In genomic region chr16:17367034-17367433, GRCh38 we compare ENCODE assay signal across 16 cellular contexts.
DNase-seq lines count a peak whose midpoint lies in the region; ATAC-seq, FAIRE-seq and TF ChIP-seq lines count a peak whose summit lies in the region.
"Had no signal": no experiment of that assay in that cellular context is flagged by ENCODE, and none has a peak within 500 bp of the region (broad histone marks: within the 10 kb centered on the region; RNA-seq: fewer than 3 reads in every experiment).

No MANE protein-coding gene starts in this region.

- no peak overlapping the region for H3K9ac ChIP-seq in GM12878 (ENCODE audit: control insufficient read depth, insufficient read depth, low read length)

- BruUV-seq in GM12878 (replicated peaks; lab: Mats Ljungman, UMichigan): no TSS peak

- H3K9me3 ChIP-seq in GM12878 (replicated peaks; ENCODE audit: control insufficient read depth, insufficient read depth, low read length): no peaks in the 10 kb centered on the region
- H3K9me3 ChIP-seq: body of pancreas, gastrocnemius medialis, MG63, right lobe of liver had no signal

- no peaks in the 10 kb centered on the region for H3K36me3 Mint-ChIP-seq in activated CD4-positive, alpha-beta T cell treated with anti-CD3 and anti-CD28 coated beads for 36 hours (ENCODE audit: low read depth)
- peaks cover 40 to 54% of the 10 kb centered on the region in 2 donors for H3K36me3 Mint-ChIP-seq in stimulated activated naive B cell treated with anti-CD40 and anti-IgM and Interleukin-4, amounts not matched to agents 10 μg/mL and 1 μg/mL and 100 μg/mL, for 72 hours

- POLR2A ChIA-PET in activated CD4-positive, alpha-beta T cell treated with anti-CD3 and anti-CD28 coated beads for 36 hours (lab: Charles Lee): no interaction called here
- POLR2A ChIA-PET in GM12878 (lab: Charles Lee): interaction anchor here (0.8 to 3.3 kb wide), 3 partner anchors 12 to 23 kb away, joined by 3 to 17 read pairs (median 6); no protein-coding TSS in a partner anchor

- TF ChIP-seq CTCF in GM12878 (IDR thresholded peaks at IDR 0.05 in 2 of 3, conservative IDR thresholded peaks at IDR 0.05 in 1 of 3; ENCODE audit: control insufficient read depth in 2 of 3, extremely low read depth in 1 of 3, insufficient read depth in 1 of 3, low read depth in 3 of 3, low read length in 3 of 3): no peak

- H3K79me2 ChIP-seq in GM12878 (ENCODE audit: control insufficient read depth, insufficient read depth, low read length): no peaks in the 10 kb centered on the region

- no peak for FAIRE-seq in GM12878 (lab: Jason Lieb, UNC)
- FAIRE-seq: A204.1 had no signal

- TF ChIP-seq EP300 in GM12878 (IDR thresholded peaks at IDR 0.05; ENCODE audit: borderline replicate concordance in 1 of 2, control insufficient read depth in 1 of 2, low read depth in 2 of 2, low read length in 2 of 2): no peak

- no peaks in the 10 kb centered on the region for H4K20me1 ChIP-seq in GM12878 (ENCODE audit: control insufficient read depth, insufficient read depth)

- H3K4me3 Mint-ChIP-seq in activated CD4-positive, alpha-beta T cell treated with anti-CD3 and anti-CD28 coated beads for 36 hours: no peak overlapping the region
- peak overlapping the region; percentile 53 to 62 for H3K4me3 Mint-ChIP-seq in stimulated activated naive B cell treated with anti-CD40 and anti-IgM and Interleukin-4, amounts not matched to agents 10 μg/mL and 1 μg/mL and 100 μg/mL, for 72 hours

- peaks cover 98% of the 10 kb centered on the region for H3K4me1 Mint-ChIP-seq in activated CD4-positive, alpha-beta T cell treated with anti-CD3 and anti-CD28 coated beads for 36 hours
- peaks cover 75 to 95% of the 10 kb centered on the region in 2 donors for H3K4me1 Mint-ChIP-seq in stimulated activated naive B cell treated with anti-CD40 and anti-IgM and Interleukin-4, amounts not matched to agents 10 μg/mL and 1 μg/mL and 100 μg/mL, for 72 hours

- peak overlapping the region; percentile 11 for H3K4me2 ChIP-seq in GM12878 (ENCODE audit: control insufficient read depth, insufficient read depth)
- H3K4me2 ChIP-seq: PC-9 had no signal

- no peak overlapping the region for H3K4me3 ChIP-seq in GM12878
- H3K4me3 ChIP-seq: body of pancreas, gastrocnemius medialis, MG63, PC-9, right lobe of liver had no signal

- intact Hi-C loops in activated CD4-positive, alpha-beta T cell treated with anti-CD3 and anti-CD28 coated beads for 36 hours (cut with DNase I, micrococcal nuclease): loop anchor here (5.0 to 10.0 kb wide), 3 partner anchors 95 to 342 kb away; no protein-coding TSS in a partner anchor
- intact Hi-C loops in GM12878 (cut with micrococcal nuclease; ENCODE audit: unreplicated experiment): loop anchor here (5.0 kb wide), 2 partner anchors 35 to 100 kb away; no protein-coding TSS in a partner anchor

- peaks cover 52% of the 10 kb centered on the region for H3K4me1 ChIP-seq in GM12878 (ENCODE audit: control insufficient read depth, insufficient read depth, low read length)
- H3K4me1 ChIP-seq: right lobe of liver had no signal

- no peaks in the 10 kb centered on the region for H3K27me3 ChIP-seq in GM12878 (replicated peaks in 1 of 2; ENCODE audit: control insufficient read depth in 2 of 2, insufficient read depth in 2 of 2, low read length in 1 of 2)
- H3K27me3 ChIP-seq: body of pancreas, gastrocnemius medialis, MG63, right lobe of liver had no signal

- no peaks in the 10 kb centered on the region for H3K36me3 ChIP-seq in GM12878 (ENCODE audit: control insufficient read depth in 2 of 2, insufficient read depth in 2 of 2, low read length in 1 of 2)
- H3K36me3 ChIP-seq: gastrocnemius medialis, right lobe of liver had no signal

- RAD21 ChIA-PET in GM12878 (lab: Charles Lee; ENCODE audit: unreplicated experiment): interaction anchor here (0.8 to 13.5 kb wide), 13 partner anchors 8 to 104 kb away, joined by 3 to 162 read pairs (median 5); no protein-coding TSS in a partner anchor

- in situ Hi-C loops in GM12878 (cut with MboI): no loop called here

- H3K27ac Mint-ChIP-seq in activated CD4-positive, alpha-beta T cell treated with anti-CD3 and anti-CD28 coated beads for 36 hours: peak overlapping the region; percentile 52
- H3K27ac Mint-ChIP-seq in stimulated activated naive B cell treated with anti-CD40 and anti-IgM and Interleukin-4, amounts not matched to agents 10 μg/mL and 1 μg/mL and 100 μg/mL, for 72 hours: peak overlapping the region; percentile 97

- H3K9me3 Mint-ChIP-seq in activated CD4-positive, alpha-beta T cell treated with anti-CD3 and anti-CD28 coated beads for 36 hours (ENCODE audit: low read depth): no peaks in the 10 kb centered on the region
- peaks cover 0 to 5% of the 10 kb centered on the region in 2 donors for H3K9me3 Mint-ChIP-seq in stimulated activated naive B cell treated with anti-CD40 and anti-IgM and Interleukin-4, amounts not matched to agents 10 μg/mL and 1 μg/mL and 100 μg/mL, for 72 hours

- no peak overlapping the region for H3K27ac ChIP-seq in GM12878 (ENCODE audit: control insufficient read depth, insufficient read depth)
- H3K27ac ChIP-seq in substantia nigra (ENCODE audit: low read depth, low read length, poor library complexity, severe bottlenecking): no peak overlapping the region
- H3K27ac ChIP-seq: gastrocnemius medialis, PC-9, right lobe of liver had no signal

- TF ChIP-seq POLR2A in GM12878 (IDR thresholded peaks at IDR 0.05; ENCODE audit: low read depth, low read length): no peak

- CTCF ChIA-PET in activated CD4-positive, alpha-beta T cell treated with anti-CD3 and anti-CD28 coated beads for 36 hours (lab: Charles Lee): interaction anchor here (0.6 to 1.1 kb wide), 3 partner anchors 8 to 348 kb away, joined by 3 read pairs; no protein-coding TSS in a partner anchor
- CTCF ChIA-PET in GM12878 (lab: Yijun Ruan, JAX): interaction anchor here (0.5 to 5.5 kb wide), 8 partner anchors 10 to 109 kb away, joined by 3 to 29 read pairs (median 4); no protein-coding TSS in a partner anchor

- no peak for ATAC-seq in activated CD4-positive, alpha-beta T cell treated with anti-CD3 and anti-CD28 coated beads for 36 hours
- no peak for ATAC-seq in GM12878
- peak; percentile 57 to 62 for ATAC-seq in stimulated activated naive B cell treated with anti-CD40 and anti-IgM and Interleukin-4, amounts not matched to agents 10 μg/mL and 1 μg/mL and 100 μg/mL, for 72 hours (replicated peaks)
- ATAC-seq in GM21529 (IDR thresholded peaks at IDR 0.05; ENCODE audit: unreplicated experiment): no peak
- ATAC-seq: body of pancreas, gastrocnemius medialis had no signal

- 50% methylated on average over 9 of the region's 9 CpGs for WGBS in GM12878 (ENCODE audit: insufficient coverage, insufficient replicate concordance, low lambda C conversion rate, missing lambda C conversion rate)

- no peaks in the 10 kb centered on the region for H3K27me3 Mint-ChIP-seq in activated CD4-positive, alpha-beta T cell treated with anti-CD3 and anti-CD28 coated beads for 36 hours
- H3K27me3 Mint-ChIP-seq in stimulated activated naive B cell treated with anti-CD40 and anti-IgM and Interleukin-4, amounts not matched to agents 10 μg/mL and 1 μg/mL and 100 μg/mL, for 72 hours: no peaks in the 10 kb centered on the region

- no peak for TF ChIP-seq RAD21 in GM12878 (IDR thresholded peaks at IDR 0.05; ENCODE audit: insufficient read depth, low read depth, low read length)

- no peak overlapping the region for H2AFZ ChIP-seq in GM12878 (ENCODE audit: control insufficient read depth, low read depth, low read length)
- H2AFZ ChIP-seq: PC-9 had no signal

- DNase-seq in activated CD4-positive, alpha-beta T cell treated with anti-CD3 and anti-CD28 coated beads for 36 hours: peak; percentile 20
- DNase-seq in activated CD4-positive, alpha-beta T cell treated with anti-CD3 and anti-CD28 coated beads for 1 hour: no peak
- peak; percentile 30 for DNase-seq in NOMO-1 treated with dmso at 0.1 percent for 144 hours (lab: John Stamatoyannopoulos, UW; ENCODE audit: unreplicated experiment)
- no peak for DNase-seq in GM12878 (ENCODE audit: low read depth, low spot score)
- peak; percentile 59 for DNase-seq in stimulated activated naive B cell treated with anti-CD40 and anti-IgM and Interleukin-4, amounts not matched to agents 10 μg/mL and 1 μg/mL and 100 μg/mL, for 72 hours
- DNase-seq in ureter (ENCODE audit: low spot score): no peak
- no peak for DNase-seq in substantia nigra (lab: John Stamatoyannopoulos, UW)
- DNase-seq: body of pancreas, DMS153, gastrocnemius medialis, kidney glomerular epithelial cell, MG63, PC-9, right lobe of liver had no signal

- SMC1A ChIA-PET in GM12878 (lab: Charles Lee; ENCODE audit: uncharacterized antibody, unreplicated experiment): interaction anchor here (0.7 to 22.0 kb wide), 15 partner anchors 9 to 103 kb away, joined by 3 to 303 read pairs (median 5); no protein-coding TSS in a partner anchor

TF ChIP-seq in GM12878, 131 proteins besides CTCF, POLR2A, EP300 and RAD21 (continues in another document):
- no peak; the same call in 1 of the 2 replicates for TF ChIP-seq EED (IDR thresholded peaks at IDR 0.05; ENCODE audit: low read depth)
- TF ChIP-seq CEBPZ (IDR thresholded peaks at IDR 0.05; ENCODE audit: low read depth, low read length): no peak
- no peak for TF ChIP-seq SREBF2 (IDR thresholded peaks at IDR 0.05; ENCODE audit: low read length)

Comparison
In these comparisons a context has a peak if more than half of its experiments do, and no peak if none do; other contexts are left out.
1. DNase-seq: peak in activated CD4-positive, alpha-beta T cell treated with anti-CD3 and anti-CD28 coated beads for 36 hours (single experiment), NOMO-1 treated with dmso at 0.1 percent for 144 hours (single experiment) and stimulated activated naive B cell treated with anti-CD40 and anti-IgM and Interleukin-4, amounts not matched to agents 10 μg/mL and 1 μg/mL and 100 μg/mL, for 72 hours (single experiment); none in activated CD4-positive, alpha-beta T cell treated with anti-CD3 and anti-CD28 coated beads for 1 hour (single experiment), GM12878 (single experiment), ureter (single experiment) and substantia nigra (0 of 49).
2. ATAC-seq: peak in stimulated activated naive B cell treated with anti-CD40 and anti-IgM and Interleukin-4, amounts not matched to agents 10 μg/mL and 1 μg/mL and 100 μg/mL, for 72 hours (2 of 2); none in activated CD4-positive, alpha-beta T cell treated with anti-CD3 and anti-CD28 coated beads for 36 hours (single experiment), GM12878 (single experiment) and GM21529 (single experiment).